In genomic region chr2:106053581-106053980, GRCh38 we compare ENCODE assay signal across 24 cellular contexts.
DNase-seq lines count a peak whose midpoint lies in the region; ATAC-seq, FAIRE-seq and TF ChIP-seq lines count a peak whose summit lies in the region.
"Had no signal": no experiment of that assay in that cellular context is flagged by ENCODE, and none has a peak within 500 bp of the region (broad histone marks: within the 10 kb centered on the region; RNA-seq: fewer than 3 reads in every experiment).

No MANE protein-coding gene starts in this region.

- no peak for FAIRE-seq in frontal cortex (lab: Jason Lieb, UNC)
- FAIRE-seq: GM12892 had no signal

- H4K20me1 ChIP-seq in Loucy (ENCODE audit: insufficient read depth, low read length, poor library complexity, severe bottlenecking) (no peaks in the 10 kb centered on the region), osteoblast (ENCODE audit: insufficient read depth, low read length) (no peaks in the 10 kb centered on the region)

- CTCF ChIA-PET in CD8-positive, alpha-beta memory T cell (lab: Charles Lee): interaction anchor here (0.9 to 1.0 kb wide), 3 partner anchors 12 to 133 kb away, joined by 3 read pairs; no protein-coding TSS in a partner anchor
- CTCF ChIA-PET in WTC11 (lab: Charles Lee): no interaction called here

- no peaks in the 10 kb centered on the region for H3F3A ChIP-seq in Loucy (ENCODE audit: low read depth)

- TF ChIP-seq CTCF in Loucy (conservative IDR thresholded peaks at IDR 0.05; ENCODE audit: low read length) (no peak), osteoblast (IDR thresholded peaks at IDR 0.05; ENCODE audit: extremely low read depth, low read depth, low read length) (no peak), WTC11 (IDR thresholded peaks at IDR 0.05) (no peak)

- no peak overlapping the region for H3K27ac ChIP-seq in CD8-positive, alpha-beta memory T cell (ENCODE audit: low read depth, low read length)
- no peak overlapping the region for H3K27ac ChIP-seq in osteoblast (ENCODE audit: low read depth, low read length)
- H3K27ac ChIP-seq: neural progenitor cell, tibial nerve, VCaP had no signal

- no peaks in the 10 kb centered on the region for H3K9me3 ChIP-seq in CD8-positive, alpha-beta memory T cell (ENCODE audit: low read length)
- H3K9me3 ChIP-seq in Loucy (ENCODE audit: insufficient read depth, low read depth, low read length): no peaks in the 10 kb centered on the region
- H3K9me3 ChIP-seq in osteoblast (ENCODE audit: low read depth, low read length): no peaks in the 10 kb centered on the region
- H3K9me3 ChIP-seq: tibial nerve had no signal

- H3K4me1 ChIP-seq in CD8-positive, alpha-beta memory T cell (ENCODE audit: insufficient read depth, low read length): peaks cover 62% of the 10 kb centered on the region
- H3K4me1 ChIP-seq in Loucy (ENCODE audit: insufficient read depth, low read length, poor library complexity, severe bottlenecking) (peaks cover 52% of the 10 kb centered on the region), osteoblast (ENCODE audit: insufficient read depth, low read length) (peaks cover 19% of the 10 kb centered on the region)
- H3K4me1 ChIP-seq: neural progenitor cell had no signal

- H2AFZ ChIP-seq in Loucy (ENCODE audit: low read length): 0 out of 2 replicates have a peak overlapping the region, but pooled peaks have one; percentile 9
- H2AFZ ChIP-seq in osteoblast (ENCODE audit: low read length): no peak overlapping the region
- H2AFZ ChIP-seq: neural progenitor cell had no signal

- POLR2A ChIA-PET in CD8-positive, alpha-beta memory T cell (lab: Charles Lee): interaction anchor here (1.6 kb wide), 1 partner anchor 41 kb away, joined by 5 read pairs; no protein-coding TSS in a partner anchor
- POLR2A ChIA-PET in WTC11 (lab: Charles Lee): no interaction called here

- ATAC-seq in activated naive CD8-positive, alpha-beta T cell treated with anti-CD3 and anti-CD28 coated beads, Interleukin-2, amount 50 U/mL, for 24 hours: no peak
- no peak for ATAC-seq in WTC11
- ATAC-seq: left lobe of liver had no signal

- H3K9me2 ChIP-seq in Loucy (replicated peaks; ENCODE audit: low read depth, low read length): no peaks in the 10 kb centered on the region

- H3K4me3 Mint-ChIP-seq in CD8-positive, alpha-beta memory T cell: peak overlapping the region in 6 of 7 donors; percentile 6 to 69 (median 44)
- H3K4me3 Mint-ChIP-seq in activated naive CD8-positive, alpha-beta T cell treated with anti-CD3 and anti-CD28 coated beads, Interleukin-2, amount 50 U/mL, for 24 hours: no peak overlapping the region
- no peak overlapping the region for H3K4me3 Mint-ChIP-seq in WTC11
- H3K4me3 Mint-ChIP-seq: neural progenitor cell; stimulated activated effector memory CD8-positive, alpha-beta T cell treated with anti-CD3 and anti-CD28 coated beads, Interleukin-12 subunit alpha, Interleukin-12 subunit beta, amount 100 ng/mL, for 72 hours; T-helper 1 cell treated with Interleukin-12 subunit alpha and Interleukin-12 subunit beta and Interleukin-4 antibody, amounts not matched to agents 30 μg/mL and 1 μg/mL, for 36 hours had no signal

- H3K36me3 ChIP-seq in CD8-positive, alpha-beta memory T cell (ENCODE audit: insufficient read depth, low read length): no peaks in the 10 kb centered on the region
- H3K36me3 ChIP-seq in Loucy (ENCODE audit: insufficient read depth, low read length): no peaks in the 10 kb centered on the region
- H3K36me3 ChIP-seq in osteoblast (ENCODE audit: insufficient read depth, low read length): no peaks in the 10 kb centered on the region
- H3K36me3 ChIP-seq: neural progenitor cell, tibial nerve had no signal

- no peaks in the 10 kb centered on the region for H3K27me3 Mint-ChIP-seq in CD8-positive, alpha-beta memory T cell
- peaks cover 2% of the 10 kb centered on the region for H3K27me3 Mint-ChIP-seq in activated naive CD8-positive, alpha-beta T cell treated with anti-CD3 and anti-CD28 coated beads, Interleukin-2, amount 50 U/mL, for 24 hours
- peaks cover 3% of the 10 kb centered on the region for H3K27me3 Mint-ChIP-seq in WTC11 (ENCODE audit: low read depth)

- H3K4me1 Mint-ChIP-seq in CD8-positive, alpha-beta memory T cell: peaks cover 66 to 81% (median 80%) of the 10 kb centered on the region in 3 donors
- H3K4me1 Mint-ChIP-seq in activated naive CD8-positive, alpha-beta T cell treated with anti-CD3 and anti-CD28 coated beads, Interleukin-2, amount 50 U/mL, for 24 hours: peaks cover 65% of the 10 kb centered on the region
- H3K4me1 Mint-ChIP-seq in WTC11: no peaks in the 10 kb centered on the region

- peak overlapping the region; percentile 36 for H3K9ac ChIP-seq in Loucy (ENCODE audit: low read depth, low read length, poor library complexity, severe bottlenecking)
- H3K9ac ChIP-seq: neural progenitor cell had no signal

- H3K4me2 ChIP-seq in Loucy (ENCODE audit: low read depth, low read length, poor library complexity, severe bottlenecking): peak overlapping the region; percentile 76
- H3K4me2 ChIP-seq in osteoblast (ENCODE audit: insufficient read depth, low read length): peak overlapping the region; percentile 62
- H3K4me2 ChIP-seq: neural progenitor cell had no signal

- peaks cover 0 to 2% (median 0%) of the 10 kb centered on the region in 3 donors for H3K36me3 Mint-ChIP-seq in CD8-positive, alpha-beta memory T cell
- H3K36me3 Mint-ChIP-seq in activated naive CD8-positive, alpha-beta T cell treated with anti-CD3 and anti-CD28 coated beads, Interleukin-2, amount 50 U/mL, for 24 hours (ENCODE audit: low read depth): no peaks in the 10 kb centered on the region
- H3K36me3 Mint-ChIP-seq in WTC11: peaks cover 4% of the 10 kb centered on the region; the same call in 1 of the 2 replicates
- H3K36me3 Mint-ChIP-seq: neural progenitor cell; stimulated activated effector memory CD8-positive, alpha-beta T cell treated with anti-CD3 and anti-CD28 coated beads, Interleukin-12 subunit alpha, Interleukin-12 subunit beta, amount 100 ng/mL, for 72 hours had no signal

- peak overlapping the region; percentile 9 for H3K4me3 ChIP-seq in CD8-positive, alpha-beta memory T cell (ENCODE audit: low read length)
- peak overlapping the region; percentile 43 for H3K4me3 ChIP-seq in Loucy (ENCODE audit: low read length, poor library complexity, severe bottlenecking)
- peak overlapping the region; percentile 28 for H3K4me3 ChIP-seq in osteoblast (ENCODE audit: insufficient read depth, low read length)
- H3K4me3 ChIP-seq: neural progenitor cell, tibial nerve had no signal

- peak overlapping the region in 5 of 8 donors; percentile 38 to 83 (median 70) for H3K27ac Mint-ChIP-seq in CD8-positive, alpha-beta memory T cell
- H3K27ac Mint-ChIP-seq in activated naive CD8-positive, alpha-beta T cell treated with anti-CD3 and anti-CD28 coated beads, Interleukin-2, amount 50 U/mL, for 24 hours: peak overlapping the region; percentile 53
- no peak overlapping the region for H3K27ac Mint-ChIP-seq in WTC11
- H3K27ac Mint-ChIP-seq: neural progenitor cell; progenitor cell of endocrine pancreas; stimulated activated effector memory CD8-positive, alpha-beta T cell treated with anti-CD3 and anti-CD28 coated beads, Interleukin-12 subunit alpha, Interleukin-12 subunit beta, amount 100 ng/mL, for 72 hours; T-helper 1 cell treated with Interleukin-12 subunit alpha and Interleukin-12 subunit beta and Interleukin-4 antibody, amounts not matched to agents 30 μg/mL and 1 μg/mL, for 36 hours had no signal

- H3K27me3 ChIP-seq in CD8-positive, alpha-beta memory T cell (ENCODE audit: insufficient read depth, low read length, poor library complexity, severe bottlenecking): no peaks in the 10 kb centered on the region
- H3K27me3 ChIP-seq in Loucy (ENCODE audit: insufficient read depth, low read length, poor library complexity, severe bottlenecking) (no peaks in the 10 kb centered on the region), osteoblast (ENCODE audit: insufficient read depth, low read length) (peaks cover 5% of the 10 kb centered on the region)
- H3K27me3 ChIP-seq: neural progenitor cell, tibial nerve had no signal

- no peaks in the 10 kb centered on the region for H3K9me3 Mint-ChIP-seq in CD8-positive, alpha-beta memory T cell
- H3K9me3 Mint-ChIP-seq in activated naive CD8-positive, alpha-beta T cell treated with anti-CD3 and anti-CD28 coated beads, Interleukin-2, amount 50 U/mL, for 24 hours: no peaks in the 10 kb centered on the region
- H3K9me3 Mint-ChIP-seq in WTC11: peaks cover 11% of the 10 kb centered on the region
- H3K9me3 Mint-ChIP-seq: neural progenitor cell had no signal

- DNase-seq in CD8-positive, alpha-beta memory T cell: no peak
- no peak for DNase-seq in activated naive CD8-positive, alpha-beta T cell treated with anti-CD3 and anti-CD28 coated beads, Interleukin-2, amount 50 U/mL, for 24 hours
- DNase-seq in osteoblast (ENCODE audit: insufficient read length, low spot score, missing footprints) (no peak), frontal cortex (ENCODE audit: low spot score in 2 of 2) (no peak), WTC11 (ENCODE audit: low spot score) (no peak)
- DNase-seq in stimulated activated naive CD4-positive, alpha-beta T cell treated with Interleukin-2 at 50 U/mL for 16 hours (lab: John Stamatoyannopoulos, UW): no peak
- DNase-seq in activated naive CD4-positive, alpha-beta T cell treated with Interleukin-2 at 50 U/mL for 16 hours: no peak
- DNase-seq: activated CD4-positive, alpha-beta T cell treated with anti-CD3 and anti-CD28 coated beads, Interleukin-2, amount 50 U/mL, for 4 hours; activated naive CD4-positive, alpha-beta T cell; NCI-H1092; NCI-H1930; NCI-H345; NCI-H82; SIG-M5; stimulated activated CD4-positive, alpha-beta T cell treated with anti-CD3 and anti-CD28 coated beads, Interleukin-2, amount 100 ng/mL, for 24 hours had no signal

- no peaks in the 10 kb centered on the region for H3K79me2 ChIP-seq in Loucy (ENCODE audit: insufficient read depth, low read length)
- no peaks in the 10 kb centered on the region for H3K79me2 ChIP-seq in osteoblast (ENCODE audit: insufficient read depth, low read length)

TF ChIP-seq in WTC11, 78 proteins besides CTCF, POLR2A, EP300 and RAD21 (continues in another document):
- no peak for TF ChIP-seq USF1 (CRISPR knock-in tag; IDR thresholded peaks at IDR 0.05)

Comparison
In these comparisons a context has a peak if more than half of its experiments do, and no peak if none do; other contexts are left out.
1. H3K4me3 Mint-ChIP-seq: peak in CD8-positive, alpha-beta memory T cell (6 of 7); none in activated naive CD8-positive, alpha-beta T cell treated with anti-CD3 and anti-CD28 coated beads, Interleukin-2, amount 50 U/mL, for 24 hours (single experiment) and WTC11 (single experiment).
2. Peak in every context shown above with its lines, with median percentiles within 50 percentile points of each other: H3K4me3 ChIP-seq.